Comparison of ENCODE assay signal across 12 cellular contexts in genomic region chr5:122170630-122171029, GRCh38. TPM values are rescaled to one million over a fixed set of nuclear protein-coding genes. Genes with fewer than 3 reads are reported as not detected.
DNase-seq lines count a peak whose midpoint lies in the region; FAIRE-seq and TF ChIP-seq lines count a peak whose summit lies in the region.
"Had no signal": no experiment of that assay in that cellular context is flagged by ENCODE, and none has a peak within 500 bp of the region (broad histone marks: within the 10 kb centered on the region; RNA-seq: fewer than 3 reads in every experiment).

No MANE protein-coding gene starts in this region.

- no peak overlapping the region for H2BK12ac ChIP-seq in H1 (ENCODE audit: low read depth, low read length)
- no peak overlapping the region for H2BK12ac ChIP-seq in mesenchymal stem cell (ENCODE audit: low read length in 2 of 2)

- H3K4ac ChIP-seq in H1 (replicated peaks; ENCODE audit: insufficient read length, low read depth, low read length) (no peak overlapping the region), mesenchymal stem cell (ENCODE audit: low read depth in 1 of 2, low read length in 2 of 2) (no peak overlapping the region)

- H3K4me2 ChIP-seq in H1 (ENCODE audit: insufficient read depth in 1 of 2, low read depth in 2 of 2, low read length in 2 of 2) = peak overlapping the region; percentile 10 to 24; a peak in 1 of 4 replicates
- H3K4me2 ChIP-seq in mesenchymal stem cell (ENCODE audit: low read length, poor library complexity, severe bottlenecking) = no peak overlapping the region

- H3K9ac ChIP-seq in H1 (replicated peaks in 1 of 4; ENCODE audit: extremely low read depth in 1 of 4, low read depth in 3 of 4, low read length in 3 of 4) (no peak overlapping the region), mesenchymal stem cell (ENCODE audit: low read length) (no peak overlapping the region)

- no peaks in the 10 kb centered on the region for H3K23me2 ChIP-seq in H1 (ENCODE audit: low read depth, low read length)

- H4K8ac ChIP-seq in H1 (ENCODE audit: extremely low read depth, insufficient read depth, low read length) = no peak overlapping the region
- no peak overlapping the region for H4K8ac ChIP-seq in mesenchymal stem cell (ENCODE audit: low read length)

- no peaks in the 10 kb centered on the region for H3K27me3 ChIP-seq in H1 (replicated peaks in 1 of 4; ENCODE audit: control insufficient read depth in 3 of 4, extremely low read depth in 1 of 4, insufficient read depth in 3 of 4, low read length in 3 of 4)
- no peaks in the 10 kb centered on the region for H3K27me3 ChIP-seq in mesenchymal stem cell (ENCODE audit: control insufficient read depth in 1 of 2, insufficient read depth in 1 of 2, low read length in 2 of 2)
- no peaks in the 10 kb centered on the region for H3K27me3 ChIP-seq in tibial nerve

- TF ChIP-seq CTCF in H1 (IDR thresholded peaks at IDR 0.05; ENCODE audit: control extremely low read depth in 1 of 3, insufficient read depth in 1 of 3, low read depth in 1 of 3, low read length in 3 of 3) (no peak), tibial nerve (IDR thresholded peaks at IDR 0.05) (no peak)

- no peak overlapping the region for H2AFZ ChIP-seq in H1 (ENCODE audit: low read length)
- no peak overlapping the region for H2AFZ ChIP-seq in mesenchymal stem cell (ENCODE audit: low read depth, low read length)

- H3K14ac ChIP-seq in H1 (ENCODE audit: insufficient read length) (no peak overlapping the region), mesenchymal stem cell (ENCODE audit: low read length in 2 of 2) (no peak overlapping the region)

- H3K27ac ChIP-seq in H1 (ENCODE audit: low read depth, low read length) (no peak overlapping the region), mesenchymal stem cell (ENCODE audit: low read length, poor library complexity, severe bottlenecking) (no peak overlapping the region), tibial nerve (no peak overlapping the region)

- peak; percentile 88 for DNase-seq in ELR (ENCODE audit: low read depth)
- DNase-seq in RCC 7860 (ENCODE audit: low spot score) = peak; percentile 55
- DNase-seq in H1 (ENCODE audit: low read depth in 1 of 2, low spot score in 2 of 2) = no peak
- DNase-seq in mesenchymal stem cell = no peak
- DNase-seq in tibial nerve (ENCODE audit: low spot score in 2 of 2) = no peak
- DNase-seq in NCI-H748 treated with DMSO at 0.1 percent for 48 hours (lab: John Stamatoyannopoulos, UW) = no peak
- DNase-seq in NCI-H2227 (lab: John Stamatoyannopoulos, UW; ENCODE audit: unreplicated experiment) = no peak
- no peak for DNase-seq in middle frontal gyrus (ENCODE audit: extremely low spot score, low spot score)
- DNase-seq: activated T-cell treated with anti-CD3 and anti-CD28 coated beads, Interleukin-2, amount 50 U/mL, for 72 hours; DMS153 had no signal

- H3K79me2 ChIP-seq in H1 (ENCODE audit: control insufficient read depth in 1 of 2, insufficient read depth in 2 of 2, low read length in 2 of 2) = no peaks in the 10 kb centered on the region

- H4K91ac ChIP-seq in H1 (replicated peaks; ENCODE audit: insufficient read length, low read length) (no peak overlapping the region), mesenchymal stem cell (ENCODE audit: low read length) (no peak overlapping the region)

- H3K4me3 ChIP-seq in H1 (ENCODE audit: extremely low read depth in 1 of 4, insufficient read depth in 2 of 4, low read depth in 3 of 4, low read length in 4 of 4) = no peak overlapping the region
- no peak overlapping the region for H3K4me3 ChIP-seq in mesenchymal stem cell (ENCODE audit: insufficient read depth in 1 of 2, low read depth in 1 of 2, low read length in 2 of 2)
- no peak overlapping the region for H3K4me3 ChIP-seq in tibial nerve

- H4K5ac ChIP-seq in H1 (ENCODE audit: insufficient read length, low read depth, low read length) = no peak overlapping the region

- no peak for TF ChIP-seq RAD21 in H1 (IDR thresholded peaks at IDR 0.05 in 1 of 2, conservative IDR thresholded peaks at IDR 0.05 in 1 of 2; ENCODE audit: low read depth in 2 of 2, low read length in 2 of 2)

- no peak overlapping the region for H2AK5ac ChIP-seq in H1 (ENCODE audit: low read depth, low read length)
- no peak overlapping the region for H2AK5ac ChIP-seq in mesenchymal stem cell (ENCODE audit: low read length, severe bottlenecking)

- H4K20me1 ChIP-seq in H1 (replicated peaks in 1 of 2; ENCODE audit: control insufficient read depth in 1 of 2, insufficient read depth in 2 of 2, low read length in 2 of 2) = no peaks in the 10 kb centered on the region

- WGBS in H1 (ENCODE audit: extremely low coverage in 1 of 2, insufficient coverage in 1 of 2, insufficient read length in 1 of 2, insufficient replicate concordance in 2 of 2, low coverage in 1 of 2, low lambda C conversion rate in 2 of 2, missing lambda C conversion rate in 1 of 2), 2 experiments = 14% methylated on average over 4 of the region's 4 CpGs; no CpG with 5 or more reads in 1 of the 2 experiments
- WGBS in mesenchymal stem cell = 72% methylated on average over 3 of the region's 4 CpGs
- WGBS in tibial nerve, 2 donors = 34 to 36% methylated on average over 4 of the region's 4 CpGs

- no peak overlapping the region for H2BK20ac ChIP-seq in H1 (ENCODE audit: low read length)

- H3K23ac ChIP-seq in H1 (ENCODE audit: insufficient read length) = no peak overlapping the region
- H3K23ac ChIP-seq in mesenchymal stem cell (ENCODE audit: low read length in 2 of 2) = no peak overlapping the region

- H3K9me3 ChIP-seq in H1 (ENCODE audit: insufficient read depth in 2 of 2, low read depth in 1 of 2, low read length in 1 of 2) (no peaks in the 10 kb centered on the region), mesenchymal stem cell (ENCODE audit: control insufficient read depth, low read length) (no peaks in the 10 kb centered on the region), tibial nerve (no peaks in the 10 kb centered on the region)

- TF ChIP-seq POLR2A in H1 (IDR thresholded peaks at IDR 0.05; ENCODE audit: control extremely low read depth in 1 of 2, low read depth in 2 of 2, low read length in 2 of 2) = no peak
- no peak for TF ChIP-seq POLR2A in tibial nerve (IDR thresholded peaks at IDR 0.05)

- H3K79me1 ChIP-seq in H1 (ENCODE audit: low read depth, low read length) (no peaks in the 10 kb centered on the region), mesenchymal stem cell (replicated peaks; ENCODE audit: low read length, poor library complexity, severe bottlenecking) (no peaks in the 10 kb centered on the region)

- POLR2A ChIA-PET in H1 (lab: Charles Lee; ENCODE audit: partially characterized antibody) = interaction anchor here (0.7 to 1.4 kb wide), 2 partner anchors 18 to 41 kb away, joined by 3 read pairs; partner anchors contain the start of gene ZNF474

- H3K4me1 ChIP-seq in H1 (replicated peaks in 1 of 4; ENCODE audit: control insufficient read depth in 3 of 4, insufficient read depth in 4 of 4, low read length in 3 of 4) = peaks cover 2 to 5% (median 4%) of the 10 kb centered on the region in 4 experiments; a peak in 3 of 7 replicates
- peaks cover 1% of the 10 kb centered on the region for H3K4me1 ChIP-seq in mesenchymal stem cell (ENCODE audit: control insufficient read depth, insufficient read depth, low read depth, low read length)
- H3K4me1 ChIP-seq in tibial nerve = peaks cover 0 to 32% (median 2%) of the 10 kb centered on the region in 4 donors

- H2BK120ac ChIP-seq in H1 (replicated peaks; ENCODE audit: low read depth, low read length) (no peak overlapping the region), mesenchymal stem cell (ENCODE audit: low read depth, low read length) (no peak overlapping the region)

- peak; percentile 78 for FAIRE-seq in RCC 7860 (lab: Jason Lieb, UNC)
- FAIRE-seq in H1 (lab: Jason Lieb, UNC) = peak; percentile 88
- FAIRE-seq: frontal cortex, keratinocyte had no signal

- CTCF ChIA-PET in H1 (lab: Charles Lee; ENCODE audit: partially characterized antibody) = interaction anchor here (0.6 to 2.4 kb wide), 7 partner anchors 9 to 68 kb away, joined by 3 to 12 read pairs (median 3); no protein-coding TSS in a partner anchor

- H2BK5ac ChIP-seq in H1 (ENCODE audit: low read depth, low read length) (no peak overlapping the region), mesenchymal stem cell (ENCODE audit: low read depth, low read length, poor library complexity, severe bottlenecking) (no peak overlapping the region)

- H3K56ac ChIP-seq in H1 (replicated peaks; ENCODE audit: insufficient read length, low read depth, low read length) = no peak overlapping the region

- no peak overlapping the region for H2BK15ac ChIP-seq in H1 (ENCODE audit: low read length)
- H2BK15ac ChIP-seq in mesenchymal stem cell (ENCODE audit: low read depth, poor library complexity, severe bottlenecking) = peak overlapping the region; percentile 84

- H3K18ac ChIP-seq in H1 (ENCODE audit: extremely low read depth, low read length) (no peak overlapping the region), mesenchymal stem cell (ENCODE audit: low read depth in 1 of 2, low read length in 2 of 2) (no peak overlapping the region)

- TF ChIP-seq EP300 in H1 (IDR thresholded peaks at IDR 0.05; ENCODE audit: borderline replicate concordance in 1 of 2, low read depth in 2 of 2, low read length in 2 of 2) (no peak), tibial nerve (IDR thresholded peaks at IDR 0.05) (no peak)

- H3K36me3 ChIP-seq in H1 (ENCODE audit: control insufficient read depth in 2 of 4, insufficient read depth in 4 of 4, low read length in 3 of 4) = no peaks in the 10 kb centered on the region
- no peaks in the 10 kb centered on the region for H3K36me3 ChIP-seq in mesenchymal stem cell (ENCODE audit: control insufficient read depth in 1 of 2, insufficient read depth in 2 of 2, low read depth in 1 of 2, low read length in 2 of 2)
- H3K36me3 ChIP-seq in tibial nerve = no peaks in the 10 kb centered on the region

RNA-seq across cellular contexts. Expression of gene ZNF474, which starts 41.3 kb away (rescaled TPM):
- total RNA-seq in H1 (2021; fragmentation: NEBNext Ultra II Directional; extraction: Animal tissue kit (Norgen Biotek cat#: 25700)) = not detected in 2 replicates
- polyA plus RNA-seq in H1 (2011; rRNA removed) = not detected in 2 replicates
- 0.04 TPM for polyA plus RNA-seq in H1 (2011; cell fraction: cytosol; rRNA removed)
- 0.07 TPM for polyA plus RNA-seq in H1 (2011; cell fraction: nucleus; rRNA removed)
- 0.09 TPM in 1 of 4 replicates, not detected in the others for polyA plus RNA-seq in H1 (2012, experiment 1 of 2)
- not detected for polyA plus RNA-seq in H1 (2012, experiment 2 of 2)
- 0.04 TPM for polyA plus RNA-seq in H1 (2013, experiment 1 of 2)
- polyA plus RNA-seq in H1 (2013, experiment 2 of 2) = 0.06 TPM
- 0.09 TPM in 1 of 2 replicates, not detected in the other for polyA minus RNA-seq in H1 (2011; rRNA and poly(A)+ RNA removed)
- polyA minus RNA-seq in H1 (2011; cell fraction: cytosol; rRNA and poly(A)+ RNA removed) = not detected
- polyA minus RNA-seq in H1 (2011; cell fraction: nucleus; rRNA and poly(A)+ RNA removed) = 0.40 TPM
- 0.93 TPM for polyA plus RNA-seq in mesenchymal stem cell (2013, experiment 1 of 2)
- polyA plus RNA-seq in mesenchymal stem cell (2013, experiment 2 of 2) = 0.85 TPM
- 1 to 10 TPM in 2 of 4 donors, not detected in 2; 1.5 to 1.8 TPM for total RNA-seq in tibial nerve

Comparison
In these comparisons a context has a peak if more than half of its experiments do, and no peak if none do; other contexts are left out.
1. DNase-seq: peak in ELR (single experiment) and RCC 7860 (single experiment); none in H1 (0 of 2), mesenchymal stem cell (single experiment), tibial nerve (0 of 2), NCI-H748 treated with DMSO at 0.1 percent for 48 hours (single experiment), NCI-H2227 (single experiment) and middle frontal gyrus (single experiment).